In genomic region chr1:151005729-151006330, GRCh38 we compare ENCODE assay signal across 9 cellular contexts. TPM values are rescaled to one million over a fixed set of nuclear protein-coding genes. Genes with fewer than 3 reads are reported as not detected.
DNase-seq lines count a peak whose midpoint lies in the region; ATAC-seq, FAIRE-seq and TF ChIP-seq lines count a peak whose summit lies in the region.
"Had no signal": no experiment of that assay in that cellular context is flagged by ENCODE, and none has a peak within 500 bp of the region (broad histone marks: within the 10 kb centered on the region; RNA-seq: fewer than 3 reads in every experiment).

No MANE protein-coding gene starts in this region.

- intact Hi-C loops in esophagus squamous epithelium (cut with DNase I) (no loop called here), psoas muscle (cut with DNase I) (no loop called here)

- peak; percentile 45 for FAIRE-seq in GM19239 (lab: Jason Lieb, UNC)

- H3K36me3 ChIP-seq in SJCRH30 (no peaks in the 10 kb centered on the region), esophagus squamous epithelium (peaks cover 0 to 23% (median 0%) of the 10 kb centered on the region in 3 donors), psoas muscle (ENCODE audit: insufficient read depth in 1 of 2, low read depth in 1 of 2) (peaks cover 0 to 29% of the 10 kb centered on the region in 2 donors)

- H3K4me3 ChIP-seq in SJCRH30 (peak overlapping the region; percentile 52), esophagus squamous epithelium (peak overlapping the region; percentile 45 to 76 (median 62)), psoas muscle (peak overlapping the region; percentile 75)

- no peak for TF ChIP-seq POLR2A in esophagus squamous epithelium (IDR thresholded peaks at IDR 0.05)

- H3K27me3 ChIP-seq in SJCRH30: no peaks in the 10 kb centered on the region
- H3K27me3 ChIP-seq in esophagus squamous epithelium: no peaks in the 10 kb centered on the region
- no peaks in the 10 kb centered on the region for H3K27me3 ChIP-seq in psoas muscle (ENCODE audit: insufficient read depth in 3 of 3, low read length in 2 of 3)

- in situ Hi-C loops in GM13976 (cut with MboI; ENCODE audit: low sequenced_read_pairs, unreplicated experiment): no loop called here

- peaks cover 3% of the 10 kb centered on the region; the same call in 1 of the 2 replicates for H3K4me1 ChIP-seq in SJCRH30
- peaks cover 53 to 84% (median 56%) of the 10 kb centered on the region in 3 donors for H3K4me1 ChIP-seq in esophagus squamous epithelium
- H3K4me1 ChIP-seq in psoas muscle: peaks cover 53% of the 10 kb centered on the region

- TF ChIP-seq CTCF in esophagus squamous epithelium (IDR thresholded peaks at IDR 0.05) (no peak), psoas muscle (IDR thresholded peaks at IDR 0.05) (no peak), GM13976 (IDR thresholded peaks at IDR 0.05; ENCODE audit: borderline replicate concordance, control extremely low read depth, extremely low read depth, insufficient read depth, missing control alignments) (no peak)

- no peaks in the 10 kb centered on the region for H3K9me3 ChIP-seq in SJCRH30 (replicated peaks)
- no peaks in the 10 kb centered on the region for H3K9me3 ChIP-seq in esophagus squamous epithelium
- H3K9me3 ChIP-seq in psoas muscle: no peaks in the 10 kb centered on the region

- DNase-seq in GM19239 (ENCODE audit: insufficient read length, low spot score) (no peak), SJCRH30 (no peak), esophagus squamous epithelium (lab: John Stamatoyannopoulos, UW) (no peak), psoas muscle (no peak), GM13976 (ENCODE audit: low spot score) (no peak)

- 8 to 11% methylated on average over 4 of the region's 4 CpGs for WGBS in esophagus squamous epithelium, 2 donors
- WGBS in psoas muscle, 3 donors: 6 to 15% (median 9%) methylated on average over 4 of the region's 4 CpGs

- H3K27ac ChIP-seq in SJCRH30 (no peak overlapping the region), esophagus squamous epithelium (peak overlapping the region; percentile 88 to 95 (median 92)), psoas muscle (peak overlapping the region; percentile 89)

- no peak for ATAC-seq in psoas muscle
- ATAC-seq in HG02973 (IDR thresholded peaks at IDR 0.05; ENCODE audit: unreplicated experiment): no peak
- ATAC-seq in HG02588 (IDR thresholded peaks at IDR 0.05; ENCODE audit: unreplicated experiment): no peak
- no peak for ATAC-seq in GM18867 (IDR thresholded peaks at IDR 0.05; ENCODE audit: unreplicated experiment)

RNA-seq across cellular contexts. Expression of gene MINDY1, which starts 0.9 kb away (rescaled TPM):
- total RNA-seq in SJCRH30 (2014; rRNA removed; shearing (Covaris generic)): 2.0 and 2.5 TPM in 2 replicates
- total RNA-seq in esophagus squamous epithelium (10 to 100 TPM; 25.4 to 52.5 (median 37.1) TPM), psoas muscle (10 to 100 TPM; 13.9 to 26.0 (median 18.5) TPM)
- 10 to 100 TPM in 1 of 3 donors, 1 to 10 TPM in 2; 4.4 to 16.2 (median 9.7) TPM for polyA plus RNA-seq in psoas muscle

RNA-seq across cellular contexts. Expression of gene PRUNE1, which starts 2.4 kb away (rescaled TPM):
- 15.0 and 17.4 TPM in 2 replicates for total RNA-seq in SJCRH30 (2014; rRNA removed; shearing (Covaris generic))
- total RNA-seq in esophagus squamous epithelium (10 to 100 TPM in 3 of 4 donors, 1 to 10 TPM in 1; 8.9 to 21.0 (median 15.9) TPM), psoas muscle (10 to 100 TPM; 17.5 to 30.2 (median 24.6) TPM)
- 10 to 100 TPM; 12.4 to 33.8 (median 15.1) TPM for polyA plus RNA-seq in psoas muscle

RNA-seq across cellular contexts. Expression of gene ANXA9, which starts 23.7 kb away (rescaled TPM):
- not detected in 2 replicates for total RNA-seq in SJCRH30 (2014; rRNA removed; shearing (Covaris generic))
- 1 to 10 TPM; 1.2 to 7.8 (median 4.4) TPM for total RNA-seq in esophagus squamous epithelium
- not detected for total RNA-seq in psoas muscle
- polyA plus RNA-seq in psoas muscle: under 1 TPM; 0.07 to 0.10 (median 0.07) TPM
- total RNA-seq: RPMI7951 had no signal

RNA-seq across cellular contexts. Expression of gene BNIPL, which starts 30.6 kb away (rescaled TPM):
- total RNA-seq in SJCRH30 (2014; rRNA removed; shearing (Covaris generic)): 0.22 and 0.56 TPM in 2 replicates
- total RNA-seq in esophagus squamous epithelium: 100 to 1,000 TPM in 1 of 4 donors, 10 to 100 TPM in 3; 52.7 to 168 (median 96.1) TPM
- under 1 TPM; 0.06 to 0.96 (median 0.43) TPM for total RNA-seq in psoas muscle
- polyA plus RNA-seq in psoas muscle: under 1 TPM; 0.04 to 0.10 (median 0.05) TPM

RNA-seq across cellular contexts. Expression of gene CERS2, which starts 31.2 kb away (rescaled TPM):
- total RNA-seq in SJCRH30 (2014; rRNA removed; shearing (Covaris generic)): 87.3 and 95.2 TPM in 2 replicates
- 10 to 100 TPM; 18.2 to 72.7 (median 45.4) TPM for total RNA-seq in esophagus squamous epithelium
- 10 to 100 TPM; 42.1 to 61.0 (median 51.1) TPM for total RNA-seq in psoas muscle
- polyA plus RNA-seq in psoas muscle: 10 to 100 TPM; 29.8 to 59.6 (median 30.5) TPM
